8 cellular contexts compared by ENCODE assay signal in the genomic region with DNA sequence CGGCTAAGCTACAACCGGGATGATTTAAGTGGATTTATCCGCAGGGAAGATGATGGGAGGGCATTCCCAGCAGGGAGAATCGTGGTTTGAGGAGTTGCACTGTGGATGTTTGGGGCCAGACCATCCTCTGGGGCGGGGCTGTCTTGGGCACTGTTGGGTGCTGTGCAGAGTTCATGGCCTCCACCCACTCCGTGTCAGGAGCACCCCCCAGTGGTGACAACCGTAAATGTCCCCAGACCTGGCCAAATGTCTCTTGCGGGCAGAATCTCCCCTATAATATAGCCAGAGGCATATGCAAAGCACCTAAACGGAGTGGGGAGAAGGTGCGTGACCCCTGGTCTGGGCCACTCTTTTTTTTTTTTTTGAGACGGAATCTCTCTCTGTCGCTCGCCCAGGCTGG. TPM values are rescaled to one million over a fixed set of nuclear protein-coding genes. Genes with fewer than 3 reads are reported as not detected.
DNase-seq lines count a peak whose midpoint lies in the region; ATAC-seq, FAIRE-seq and TF ChIP-seq lines count a peak whose summit lies in the region.

No MANE protein-coding gene starts in this region.

- peaks cover 0 to 12% (median 8%) of the 10 kb centered on the region in 4 donors for H3K4me1 Mint-ChIP-seq in CD4-positive, CD25-positive, alpha-beta regulatory T cell
- H3K4me1 Mint-ChIP-seq in activated CD8-positive, alpha-beta T cell treated with anti-CD3 and anti-CD28 coated beads for 36 hours (ENCODE audit: low read depth): peaks cover 9% of the 10 kb centered on the region

- CTCF ChIA-PET in activated CD8-positive, alpha-beta T cell treated with anti-CD3 and anti-CD28 coated beads for 36 hours (lab: Charles Lee): interaction anchor here (1.0 to 3.4 kb wide), 5 partner anchors 10 to 142 kb away, joined by 3 to 16 read pairs (median 4); no protein-coding TSS in a partner anchor
- CTCF ChIA-PET in endothelial cell of umbilical vein (lab: Charles Lee): interaction anchor here (0.7 to 1.0 kb wide), 3 partner anchors 9 to 30 kb away, joined by 3 to 5 read pairs (median 3); no protein-coding TSS in a partner anchor

- no peak overlapping the region for H2AFZ ChIP-seq in KMS-11 (ENCODE audit: low read depth)
- no peak overlapping the region for H2AFZ ChIP-seq in endothelial cell of umbilical vein (ENCODE audit: low read depth, low read length)

- no peak overlapping the region for H3K9ac ChIP-seq in KMS-11
- H3K9ac ChIP-seq in endothelial cell of umbilical vein (replicated peaks; ENCODE audit: extremely low read depth, insufficient read depth, low read length): no peak overlapping the region

- no peaks in the 10 kb centered on the region for H3K27me3 ChIP-seq in CD4-positive, CD25-positive, alpha-beta regulatory T cell (ENCODE audit: control insufficient read depth, insufficient read depth, low read length)
- H3K27me3 ChIP-seq in KMS-11 (ENCODE audit: insufficient read depth, low read depth) (no peaks in the 10 kb centered on the region), endothelial cell of umbilical vein (ENCODE audit: control insufficient read depth in 2 of 2, insufficient read depth in 2 of 2, low read length in 2 of 2) (no peaks in the 10 kb centered on the region)

- no peaks in the 10 kb centered on the region for H3K36me3 ChIP-seq in CD4-positive, CD25-positive, alpha-beta regulatory T cell (ENCODE audit: control insufficient read depth, insufficient read depth, low read length)
- H3K36me3 ChIP-seq in KMS-11 (ENCODE audit: insufficient read depth) (no peaks in the 10 kb centered on the region; the same call in 1 of the 2 replicates), endothelial cell of umbilical vein (ENCODE audit: control insufficient read depth in 2 of 2, extremely low read depth in 1 of 2, insufficient read depth in 2 of 2, low read length in 2 of 2) (peaks cover 0 to 11% of the 10 kb centered on the region in 2 experiments)

- no peak for FAIRE-seq in endothelial cell of umbilical vein (lab: Jason Lieb, UNC)

- no peaks in the 10 kb centered on the region for H3K9me3 ChIP-seq in CD4-positive, CD25-positive, alpha-beta regulatory T cell (ENCODE audit: control insufficient read depth in 2 of 2, low read length in 2 of 2)
- H3K9me3 ChIP-seq in endothelial cell of umbilical vein (replicated peaks; ENCODE audit: control insufficient read depth, insufficient read depth, low read length): no peaks in the 10 kb centered on the region

- peak; percentile 29 to 59 (median 35) for DNase-seq in CD4-positive, CD25-positive, alpha-beta regulatory T cell
- DNase-seq in activated CD8-positive, alpha-beta T cell treated with anti-CD3 and anti-CD28 coated beads for 36 hours: peak; percentile 76
- DNase-seq in endothelial cell of umbilical vein (ENCODE audit: low read depth, low spot score) (no peak), renal cortical epithelial cell (ENCODE audit: low read depth) (peak; percentile 19), NCI-H1105 (lab: John Stamatoyannopoulos, UW) (no peak)

- H3K27me3 Mint-ChIP-seq in CD4-positive, CD25-positive, alpha-beta regulatory T cell: no peaks in the 10 kb centered on the region
- no peaks in the 10 kb centered on the region for H3K27me3 Mint-ChIP-seq in activated CD8-positive, alpha-beta T cell treated with anti-CD3 and anti-CD28 coated beads for 36 hours

- peak overlapping the region in 2 of 4 donors; percentile 59 to 84 for H3K4me3 Mint-ChIP-seq in CD4-positive, CD25-positive, alpha-beta regulatory T cell
- H3K4me3 Mint-ChIP-seq in activated CD8-positive, alpha-beta T cell treated with anti-CD3 and anti-CD28 coated beads for 36 hours: no peak overlapping the region

- no peaks in the 10 kb centered on the region for H3K36me3 Mint-ChIP-seq in CD4-positive, CD25-positive, alpha-beta regulatory T cell
- H3K36me3 Mint-ChIP-seq in activated CD8-positive, alpha-beta T cell treated with anti-CD3 and anti-CD28 coated beads for 36 hours (ENCODE audit: low read depth): peaks cover 7% of the 10 kb centered on the region

- H3K4me2 ChIP-seq in KMS-11 (no peak overlapping the region), endothelial cell of umbilical vein (ENCODE audit: insufficient read depth, low read length) (no peak overlapping the region)

- peak; percentile 41 for TF ChIP-seq CTCF in KMS-11 (conservative IDR thresholded peaks at IDR 0.05; ENCODE audit: low read depth, low read length)
- peak; percentile 65 for TF ChIP-seq CTCF in activated CD8-positive, alpha-beta T cell treated with anti-CD3 and anti-CD28 coated beads for 36 hours (IDR thresholded peaks at IDR 0.05)
- peak; percentile 36 to 45 for TF ChIP-seq CTCF in endothelial cell of umbilical vein (IDR thresholded peaks at IDR 0.05; ENCODE audit: extremely low read depth in 1 of 2, insufficient read depth in 1 of 2, low read depth in 1 of 2, low read length in 2 of 2)

- peaks cover 0 to 1% (median 0%) of the 10 kb centered on the region in 7 donors for H3K9me3 Mint-ChIP-seq in CD4-positive, CD25-positive, alpha-beta regulatory T cell
- no peaks in the 10 kb centered on the region for H3K9me3 Mint-ChIP-seq in activated CD8-positive, alpha-beta T cell treated with anti-CD3 and anti-CD28 coated beads for 36 hours

- H3K4me1 ChIP-seq in CD4-positive, CD25-positive, alpha-beta regulatory T cell (ENCODE audit: control insufficient read depth, insufficient read depth, low read length, poor library complexity, severe bottlenecking): peaks cover 5% of the 10 kb centered on the region
- peaks cover 4% of the 10 kb centered on the region for H3K4me1 ChIP-seq in KMS-11 (ENCODE audit: low read depth, poor library complexity, severe bottlenecking)
- H3K4me1 ChIP-seq in endothelial cell of umbilical vein (ENCODE audit: control insufficient read depth, extremely low read depth, insufficient read depth, low read length): peaks cover 25% of the 10 kb centered on the region

- no peak for TF ChIP-seq POLR2A in endothelial cell of umbilical vein (IDR thresholded peaks at IDR 0.05; ENCODE audit: low read depth, low read length)

- dilution Hi-C loops in endothelial cell of umbilical vein (cut with MboI; ENCODE audit: extremely low pct_ligation_motif_present, low sequenced_read_pairs): no loop called here

- H3K4me3 ChIP-seq in CD4-positive, CD25-positive, alpha-beta regulatory T cell (ENCODE audit: low read depth, low read length): no peak overlapping the region
- no peak overlapping the region for H3K4me3 ChIP-seq in KMS-11 (IDR thresholded peaks at IDR 0.05; ENCODE audit: insufficient read depth, low read depth, low read length)
- H3K4me3 ChIP-seq in endothelial cell of umbilical vein (replicated peaks in 1 of 3; ENCODE audit: insufficient read depth in 1 of 3, low read depth in 1 of 3, low read length in 3 of 3): no peak overlapping the region

- POLR2A ChIA-PET in activated CD8-positive, alpha-beta T cell treated with anti-CD3 and anti-CD28 coated beads for 36 hours (lab: Charles Lee): interaction anchor here (1.0 kb wide), 1 partner anchor 135 kb away, joined by 3 read pairs; no protein-coding TSS in a partner anchor
- POLR2A ChIA-PET in endothelial cell of umbilical vein (lab: Charles Lee): no interaction called here

- no peaks in the 10 kb centered on the region for H4K20me1 ChIP-seq in KMS-11 (ENCODE audit: insufficient read depth)
- H4K20me1 ChIP-seq in endothelial cell of umbilical vein (replicated peaks; ENCODE audit: control insufficient read depth, extremely low read depth, insufficient read depth, low read length): no peaks in the 10 kb centered on the region

- H3K27ac Mint-ChIP-seq in CD4-positive, CD25-positive, alpha-beta regulatory T cell: no peak overlapping the region
- no peak overlapping the region for H3K27ac Mint-ChIP-seq in activated CD8-positive, alpha-beta T cell treated with anti-CD3 and anti-CD28 coated beads for 36 hours

- no TSS peak for BruUV-seq in endothelial cell of umbilical vein (replicated peaks; lab: Mats Ljungman, UMichigan)

- intact Hi-C loops in activated CD8-positive, alpha-beta T cell treated with anti-CD3 and anti-CD28 coated beads for 36 hours (cut with micrococcal nuclease): no loop called here
- intact Hi-C loops in endothelial cell of umbilical vein (cut with micrococcal nuclease): no loop called here

- H3K27ac ChIP-seq in CD4-positive, CD25-positive, alpha-beta regulatory T cell (ENCODE audit: insufficient read depth, low read length, poor library complexity, severe bottlenecking): no peak overlapping the region
- no peak overlapping the region for H3K27ac ChIP-seq in KMS-11
- no peak overlapping the region for H3K27ac ChIP-seq in endothelial cell of umbilical vein (ENCODE audit: insufficient read depth, low read depth, low read length)

- no peaks in the 10 kb centered on the region for H3K9me1 ChIP-seq in endothelial cell of umbilical vein (replicated peaks; ENCODE audit: control insufficient read depth, extremely low read depth, insufficient read depth, low read length)

- peak; percentile 19 to 28 for ATAC-seq in CD4-positive, CD25-positive, alpha-beta regulatory T cell (ENCODE audit: low read depth in 2 of 2)
- peak; percentile 63 for ATAC-seq in activated CD8-positive, alpha-beta T cell treated with anti-CD3 and anti-CD28 coated beads for 36 hours
- ATAC-seq in HG02623 (IDR thresholded peaks at IDR 0.05; ENCODE audit: unreplicated experiment) (no peak), HG03460 (IDR thresholded peaks at IDR 0.05; ENCODE audit: unreplicated experiment) (no peak)

- no peaks in the 10 kb centered on the region for H3K79me2 ChIP-seq in KMS-11 (ENCODE audit: insufficient read depth, low read depth)
- H3K79me2 ChIP-seq in endothelial cell of umbilical vein (ENCODE audit: control insufficient read depth, insufficient read depth, low read length): peaks cover 8% of the 10 kb centered on the region

RNA-seq across cellular contexts. Expression of a gene that starts 40.2 kb away (rescaled TPM):
- total RNA-seq in CD4-positive, CD25-positive, alpha-beta regulatory T cell: 1.4 TPM
- not detected for polyA plus RNA-seq in CD4-positive, CD25-positive, alpha-beta regulatory T cell
- 1 to 10 TPM; 1.6 to 3.8 TPM for total RNA-seq in activated CD8-positive, alpha-beta T cell treated with anti-CD3 and anti-CD28 coated beads for 36 hours
- total RNA-seq in endothelial cell of umbilical vein (not detected in 2 replicates), renal cortical epithelial cell (0.35 and 0.50 TPM in 2 replicates)
- not detected in 2 replicates for polyA plus RNA-seq in endothelial cell of umbilical vein
- not detected in 2 replicates for polyA plus RNA-seq in endothelial cell of umbilical vein (2011; cell fraction: cytosol; rRNA removed)
- polyA plus RNA-seq in endothelial cell of umbilical vein (2011; cell fraction: nucleus; rRNA removed): 0.21 TPM in 1 of 2 replicates, not detected in the other
- polyA plus RNA-seq in endothelial cell of umbilical vein (2012): not detected in 2 replicates
- polyA minus RNA-seq in endothelial cell of umbilical vein: 1.2 TPM in 1 of 2 replicates, not detected in the other
- polyA minus RNA-seq in endothelial cell of umbilical vein (2011; cell fraction: cytosol; rRNA and poly(A)+ RNA removed): not detected
- polyA minus RNA-seq in endothelial cell of umbilical vein (2011; cell fraction: nucleus; rRNA and poly(A)+ RNA removed): not detected in 2 replicates

RNA-seq across cellular contexts. Expression of a gene that starts 43.2 kb away (rescaled TPM):
- total RNA-seq in CD4-positive, CD25-positive, alpha-beta regulatory T cell: not detected
- not detected for polyA plus RNA-seq in CD4-positive, CD25-positive, alpha-beta regulatory T cell
- not detected for total RNA-seq in activated CD8-positive, alpha-beta T cell treated with anti-CD3 and anti-CD28 coated beads for 36 hours
- total RNA-seq in endothelial cell of umbilical vein: not detected in 2 replicates
- not detected in 2 replicates for polyA plus RNA-seq in endothelial cell of umbilical vein
- polyA plus RNA-seq in endothelial cell of umbilical vein (2011; cell fraction: cytosol; rRNA removed): not detected in 2 replicates
- polyA plus RNA-seq in endothelial cell of umbilical vein (2011; cell fraction: nucleus; rRNA removed): not detected in 2 replicates
- not detected in 2 replicates for polyA plus RNA-seq in endothelial cell of umbilical vein (2012)
- polyA minus RNA-seq in endothelial cell of umbilical vein: not detected in 2 replicates
- not detected for polyA minus RNA-seq in endothelial cell of umbilical vein (2011; cell fraction: cytosol; rRNA and poly(A)+ RNA removed)
- polyA minus RNA-seq in endothelial cell of umbilical vein (2011; cell fraction: nucleus; rRNA and poly(A)+ RNA removed): not detected in 2 replicates
- total RNA-seq in renal cortical epithelial cell: 2.1 TPM in 1 of 2 replicates, not detected in the other

Comparison
In these comparisons a context has a peak if more than half of its experiments do, and no peak if none do; other contexts are left out.
1. ATAC-seq: peak in CD4-positive, CD25-positive, alpha-beta regulatory T cell (2 of 2) and activated CD8-positive, alpha-beta T cell treated with anti-CD3 and anti-CD28 coated beads for 36 hours (single experiment); none in HG02623 (single experiment) and HG03460 (single experiment).
2. DNase-seq: peak in CD4-positive, CD25-positive, alpha-beta regulatory T cell (3 of 3), activated CD8-positive, alpha-beta T cell treated with anti-CD3 and anti-CD28 coated beads for 36 hours (single experiment) and renal cortical epithelial cell (single experiment); none in endothelial cell of umbilical vein (single experiment) and NCI-H1105 (single experiment).
3. Peak in every context shown above with its lines, with median percentiles within 50 percentile points of each other: CTCF ChIP-seq.